10 cellular contexts compared by ENCODE assay signal in genomic region chr2:128520787-128521186, GRCh38.
DNase-seq lines count a peak whose midpoint lies in the region; ATAC-seq and TF ChIP-seq lines count a peak whose summit lies in the region.
"Had no signal": no experiment of that assay in that cellular context is flagged by ENCODE, and none has a peak within 500 bp of the region (broad histone marks: within the 10 kb centered on the region; RNA-seq: fewer than 3 reads in every experiment).

No MANE protein-coding gene starts in this region.

- no peak for TF ChIP-seq EP300 in ovary (IDR thresholded peaks at IDR 0.05)

- no peak overlapping the region for H3K4me3 Mint-ChIP-seq in activated CD4-positive, alpha-beta memory T cell treated with anti-CD3 and anti-CD28 coated beads, Interleukin-2, amount 10 ng/mL, durations not matched to agents 7 days and 5 days
- H3K4me3 Mint-ChIP-seq: activated naive CD8-positive, alpha-beta T cell had no signal

- H3K27me3 Mint-ChIP-seq in activated CD4-positive, alpha-beta memory T cell treated with anti-CD3 and anti-CD28 coated beads, Interleukin-2, amount 10 ng/mL, durations not matched to agents 7 days and 5 days = no peaks in the 10 kb centered on the region
- H3K27me3 Mint-ChIP-seq: activated naive CD8-positive, alpha-beta T cell had no signal

- TF ChIP-seq CTCF in ovary (IDR thresholded peaks at IDR 0.05) = no peak

- peaks cover 0 to 7% (median 0%) of the 10 kb centered on the region in 11 experiments; a peak in 4 of 22 replicates for H3K9me3 ChIP-seq in BLaER1 treated with 17β-estradiol and CSF1 and Interleukin-3, amounts not matched to agents 10 nM and 100 nM (replicated peaks in 1 of 11)
- H3K9me3 ChIP-seq in ovary = no peaks in the 10 kb centered on the region

- peaks cover 25 to 52% (median 45%) of the 10 kb centered on the region in 10 experiments for H3K4me1 ChIP-seq in BLaER1 treated with 17β-estradiol and CSF1 and Interleukin-3, amounts not matched to agents 10 nM and 100 nM
- H3K4me1 ChIP-seq in ovary (ENCODE audit: insufficient read depth) = no peaks in the 10 kb centered on the region

- DNase-seq in activated CD4-positive, alpha-beta memory T cell treated with anti-CD3 and anti-CD28 coated beads, Interleukin-2, amount 10 ng/mL, durations not matched to agents 7 days and 5 days = peak; percentile 49
- DNase-seq in hepatic stellate cell (ENCODE audit: low spot score) (no peak), NCI-H2081 treated with DMSO at 0.1 percent for 48 hours (lab: John Stamatoyannopoulos, UW) (no peak), NCI-H748 (lab: John Stamatoyannopoulos, UW; ENCODE audit: unreplicated experiment) (no peak), ovary (no peak)
- DNase-seq: NCI-H2227 treated with DMSO at 0.1 percent for 48 hours had no signal

- intact Hi-C loops in ovary (cut with DNase I) = no loop called here

- H3K4me3 ChIP-seq in BLaER1 treated with 17β-estradiol and CSF1 and Interleukin-3, amounts not matched to agents 10 nM and 100 nM = no peak overlapping the region
- H3K4me3 ChIP-seq in ovary = no peak overlapping the region

- H4K20me1 ChIP-seq in BLaER1 treated with 17β-estradiol and CSF1 and Interleukin-3, amounts not matched to agents 10 nM and 100 nM = no peaks in the 10 kb centered on the region

- TF ChIP-seq POLR2A in ovary (IDR thresholded peaks at IDR 0.05) = no peak

- H3K27ac Mint-ChIP-seq in activated CD4-positive, alpha-beta memory T cell treated with anti-CD3 and anti-CD28 coated beads, Interleukin-2, amount 10 ng/mL, durations not matched to agents 7 days and 5 days = no peak overlapping the region
- H3K27ac Mint-ChIP-seq: activated naive CD8-positive, alpha-beta T cell had no signal

- POLR2A ChIA-PET in activated CD4-positive, alpha-beta memory T cell treated with anti-CD3 and anti-CD28 coated beads, Interleukin-2, amount 10 ng/mL, durations not matched to agents 7 days and 5 days (lab: Charles Lee) = no interaction called here

- peak overlapping the region; percentile 70 to 87 (median 77) for H3K4me2 ChIP-seq in BLaER1 treated with 17β-estradiol and CSF1 and Interleukin-3, amounts not matched to agents 10 nM and 100 nM

- WGBS in ovary, 3 donors = 87 to 92% (median 91%) methylated on average over 9 of the region's 9 CpGs

- ATAC-seq in GM19035 (IDR thresholded peaks at IDR 0.05; ENCODE audit: unreplicated experiment) = peak; percentile 88
- ATAC-seq in HG03039 (IDR thresholded peaks at IDR 0.05; ENCODE audit: unreplicated experiment) = peak; percentile 88

- H3K9ac ChIP-seq in BLaER1 treated with 17β-estradiol and CSF1 and Interleukin-3, amounts not matched to agents 10 nM and 100 nM = peak overlapping the region in 2 of 11 experiments; percentile 10 to 39; a peak in 1 of 22 replicates

- peaks cover 10% of the 10 kb centered on the region for H3K4me1 Mint-ChIP-seq in activated CD4-positive, alpha-beta memory T cell treated with anti-CD3 and anti-CD28 coated beads, Interleukin-2, amount 10 ng/mL, durations not matched to agents 7 days and 5 days

- H3K36me3 Mint-ChIP-seq in activated CD4-positive, alpha-beta memory T cell treated with anti-CD3 and anti-CD28 coated beads, Interleukin-2, amount 10 ng/mL, durations not matched to agents 7 days and 5 days (ENCODE audit: low read depth) = no peaks in the 10 kb centered on the region
- H3K36me3 Mint-ChIP-seq: activated naive CD8-positive, alpha-beta T cell had no signal

- H3K27ac ChIP-seq in BLaER1 treated with 17β-estradiol and CSF1 and Interleukin-3, amounts not matched to agents 10 nM and 100 nM = peak overlapping the region in 6 of 11 experiments; percentile 10 to 60 (median 42); a peak in 10 of 22 replicates
- no peak overlapping the region for H3K27ac ChIP-seq in ovary

- H3K9me3 Mint-ChIP-seq in activated CD4-positive, alpha-beta memory T cell treated with anti-CD3 and anti-CD28 coated beads, Interleukin-2, amount 10 ng/mL, durations not matched to agents 7 days and 5 days = no peaks in the 10 kb centered on the region

- H3K27me3 ChIP-seq in BLaER1 treated with 17β-estradiol and CSF1 and Interleukin-3, amounts not matched to agents 10 nM and 100 nM = peaks cover 0 to 13% (median 0%) of the 10 kb centered on the region in 11 experiments; a peak in 3 of 22 replicates
- H3K27me3 ChIP-seq in ovary = no peaks in the 10 kb centered on the region

- H3K36me3 ChIP-seq in BLaER1 treated with 17β-estradiol and CSF1 and Interleukin-3, amounts not matched to agents 10 nM and 100 nM = no peaks in the 10 kb centered on the region; a peak in 2 of 22 replicates
- H3K36me3 ChIP-seq in ovary = no peaks in the 10 kb centered on the region

- CTCF ChIA-PET in activated CD4-positive, alpha-beta memory T cell treated with anti-CD3 and anti-CD28 coated beads, Interleukin-2, amount 10 ng/mL, durations not matched to agents 7 days and 5 days (lab: Charles Lee) = no interaction called here

Comparison
In these comparisons a context has a peak if more than half of its experiments do, and no peak if none do; other contexts are left out.
1. H3K27ac ChIP-seq: peak in BLaER1 treated with 17β-estradiol and CSF1 and Interleukin-3, amounts not matched to agents 10 nM and 100 nM (6 of 11); none in ovary (0 of 2).